ENCODE assay signal across 1 cellular context in the genomic region with DNA sequence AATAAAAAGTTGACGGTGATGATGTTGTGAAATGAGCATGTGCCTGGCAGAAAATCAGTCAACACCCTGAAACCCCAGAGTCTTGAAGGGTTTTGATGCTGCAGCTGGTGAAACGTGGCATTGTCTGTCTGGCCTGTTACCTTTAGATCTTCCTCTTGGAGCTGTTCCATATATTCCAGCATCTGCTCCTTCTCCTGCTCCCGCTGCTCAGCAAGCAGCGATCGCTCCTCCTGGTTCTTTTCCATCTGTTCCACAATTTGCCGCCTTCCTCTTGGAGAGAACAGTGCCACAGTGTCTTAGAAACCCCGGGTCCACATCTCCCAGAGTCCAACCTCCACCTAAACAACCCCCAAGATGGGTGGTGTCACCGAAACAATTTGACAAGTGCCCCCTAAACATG.
TF ChIP-seq lines count a peak whose summit lies in the region.

No MANE protein-coding gene starts in this region.

TF ChIP-seq in K562, 482 proteins besides CTCF, POLR2A, EP300 and RAD21:
- TF ChIP-seq, protein P1, sequence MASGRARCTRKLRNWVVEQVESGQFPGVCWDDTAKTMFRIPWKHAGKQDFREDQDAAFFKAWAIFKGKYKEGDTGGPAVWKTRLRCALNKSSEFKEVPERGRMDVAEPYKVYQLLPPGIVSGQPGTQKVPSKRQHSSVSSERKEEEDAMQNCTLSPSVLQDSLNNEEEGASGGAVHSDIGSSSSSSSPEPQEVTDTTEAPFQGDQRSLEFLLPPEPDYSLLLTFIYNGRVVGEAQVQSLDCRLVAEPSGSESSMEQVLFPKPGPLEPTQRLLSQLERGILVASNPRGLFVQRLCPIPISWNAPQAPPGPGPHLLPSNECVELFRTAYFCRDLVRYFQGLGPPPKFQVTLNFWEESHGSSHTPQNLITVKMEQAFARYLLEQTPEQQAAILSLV (tag; IDR thresholded peaks at IDR 0.05), result no peak
- TF ChIP-seq RBM25 (IDR thresholded peaks at IDR 0.05; ENCODE audit: low read depth, low read length, severe bottlenecking) (peak; percentile 33), FOXA1 (IDR thresholded peaks at IDR 0.05; ENCODE audit: borderline replicate concordance) (no peak)
